1 cellular context compared by ENCODE assay signal in the genomic region with DNA sequence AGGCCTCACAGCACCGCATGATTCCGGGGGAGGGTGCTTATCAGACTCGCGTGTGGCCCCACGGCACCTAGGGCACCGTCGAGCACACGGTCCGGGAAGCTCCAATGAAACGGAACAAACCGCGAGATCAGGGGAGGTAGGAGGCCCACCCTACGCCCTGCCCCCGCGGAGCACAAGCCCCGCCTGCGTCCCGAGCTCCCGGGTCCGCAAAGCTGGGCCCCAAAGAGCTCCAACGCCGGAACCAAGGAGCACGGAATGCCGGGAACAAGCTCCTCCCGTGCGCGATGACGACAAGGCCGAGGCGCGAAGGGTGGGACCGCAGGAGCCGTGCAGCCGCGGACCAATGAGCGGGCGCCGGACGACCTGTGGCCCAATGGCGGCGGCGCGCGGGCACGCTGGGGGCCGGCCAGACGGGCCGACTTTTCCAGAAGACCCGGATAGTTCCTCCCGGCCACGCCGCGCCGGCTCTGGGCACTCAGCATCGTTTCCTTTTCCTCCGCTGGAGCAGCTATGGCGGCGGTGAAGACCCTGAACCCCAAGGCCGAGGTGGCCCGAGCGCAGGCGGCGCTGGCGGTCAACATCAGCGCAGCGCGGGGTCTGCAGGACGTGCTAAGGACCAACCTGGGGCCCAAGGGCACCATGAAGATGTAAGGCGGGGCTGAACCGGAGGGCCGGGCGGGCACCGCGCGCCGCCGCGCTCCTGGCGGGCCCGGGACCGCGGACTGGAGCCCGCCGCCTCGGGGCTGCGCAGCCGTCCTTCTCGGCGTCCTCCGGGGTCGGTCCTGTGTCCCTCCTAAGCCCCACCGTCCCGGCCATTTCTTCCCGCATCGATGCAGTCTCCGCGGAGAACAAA.
A peak's percentile ranks its signal among the peaks of the same experiment; 100 is the strongest.
TF ChIP-seq lines count a peak whose summit lies in the region.

A gene with protein sequence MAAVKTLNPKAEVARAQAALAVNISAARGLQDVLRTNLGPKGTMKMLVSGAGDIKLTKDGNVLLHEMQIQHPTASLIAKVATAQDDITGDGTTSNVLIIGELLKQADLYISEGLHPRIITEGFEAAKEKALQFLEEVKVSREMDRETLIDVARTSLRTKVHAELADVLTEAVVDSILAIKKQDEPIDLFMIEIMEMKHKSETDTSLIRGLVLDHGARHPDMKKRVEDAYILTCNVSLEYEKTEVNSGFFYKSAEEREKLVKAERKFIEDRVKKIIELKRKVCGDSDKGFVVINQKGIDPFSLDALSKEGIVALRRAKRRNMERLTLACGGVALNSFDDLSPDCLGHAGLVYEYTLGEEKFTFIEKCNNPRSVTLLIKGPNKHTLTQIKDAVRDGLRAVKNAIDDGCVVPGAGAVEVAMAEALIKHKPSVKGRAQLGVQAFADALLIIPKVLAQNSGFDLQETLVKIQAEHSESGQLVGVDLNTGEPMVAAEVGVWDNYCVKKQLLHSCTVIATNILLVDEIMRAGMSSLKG (plus strand): TSS at position 427 of the 853 bp plus-strand sequence. CDS start 84 bp downstream, at position 511.
A gene (minus strand): TSS at position 106 of the 853 bp plus-strand sequence. CDS start 30,232 bp downstream, outside the sequence.

TF ChIP-seq in HEK293, 187 proteins besides CTCF, POLR2A, EP300 and RAD21 (continued from another document and continues in another):
- TF ChIP-seq, protein P1, sequence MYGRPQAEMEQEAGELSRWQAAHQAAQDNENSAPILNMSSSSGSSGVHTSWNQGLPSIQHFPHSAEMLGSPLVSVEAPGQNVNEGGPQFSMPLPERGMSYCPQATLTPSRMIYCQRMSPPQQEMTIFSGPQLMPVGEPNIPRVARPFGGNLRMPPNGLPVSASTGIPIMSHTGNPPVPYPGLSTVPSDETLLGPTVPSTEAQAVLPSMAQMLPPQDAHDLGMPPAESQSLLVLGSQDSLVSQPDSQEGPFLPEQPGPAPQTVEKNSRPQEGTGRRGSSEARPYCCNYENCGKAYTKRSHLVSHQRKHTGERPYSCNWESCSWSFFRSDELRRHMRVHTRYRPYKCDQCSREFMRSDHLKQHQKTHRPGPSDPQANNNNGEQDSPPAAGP (tag by site-specific recombination; IDR thresholded peaks at IDR 0.05), result 0 out of 2 replicates have a peak, but pooled peaks have one; percentile 42
- TF ChIP-seq ZNF311 (tag by site-specific recombination; IDR thresholded peaks at IDR 0.05; ENCODE audit: borderline replicate concordance) (no peak), ZNF274 (IDR thresholded peaks at IDR 0.05; ENCODE audit: low read length) (no peak), ZNF274 (tag by site-specific recombination; IDR thresholded peaks at IDR 0.05; ENCODE audit: borderline replicate concordance) (no peak), GLI4 (tag by site-specific recombination; IDR thresholded peaks at IDR 0.05) (peak; percentile 94), ZNF560 (tag by site-specific recombination; IDR thresholded peaks at IDR 0.05; ENCODE audit: borderline replicate concordance) (no peak), SP7 (tag by site-specific recombination; IDR thresholded peaks at IDR 0.05) (0 out of 2 replicates have a peak, but pooled peaks have one; percentile 32), MZF1 (tag by site-specific recombination; IDR thresholded peaks at IDR 0.05; ENCODE audit: borderline replicate concordance) (no peak), ZNF423 (tag by site-specific recombination; IDR thresholded peaks at IDR 0.05) (peak; percentile 82; the same call in 1 of the 2 replicates), ZNF391 (tag by site-specific recombination; IDR thresholded peaks at IDR 0.05; ENCODE audit: borderline replicate concordance, low read depth) (no peak), ZNF366 (tag by site-specific recombination; conservative IDR thresholded peaks at IDR 0.05) (no peak), ZNF48 (tag by site-specific recombination; IDR thresholded peaks at IDR 0.05) (no peak), SP2 (tag by site-specific recombination; IDR thresholded peaks at IDR 0.05) (peak; percentile 91), ZNF626 (tag by site-specific recombination; IDR thresholded peaks at IDR 0.05) (no peak), ZNF707 (tag by site-specific recombination; IDR thresholded peaks at IDR 0.05) (no peak), ZNF37A (tag by site-specific recombination; IDR thresholded peaks at IDR 0.05) (no peak), ZSCAN30 (tag by site-specific recombination; IDR thresholded peaks at IDR 0.05) (no peak), ZNF350 (tag by site-specific recombination; IDR thresholded peaks at IDR 0.05) (no peak), ZNF23 (tag by site-specific recombination; IDR thresholded peaks at IDR 0.05; ENCODE audit: borderline replicate concordance) (no peak), KLF9 (tag by site-specific recombination; IDR thresholded peaks at IDR 0.05; ENCODE audit: low read depth) (no peak), ZNF416 (tag by site-specific recombination; IDR thresholded peaks at IDR 0.05) (no peak), ZNF549 (tag by site-specific recombination; IDR thresholded peaks at IDR 0.05) (no peak), ZNF157 (tag by site-specific recombination; IDR thresholded peaks at IDR 0.05) (no peak), ZNF660 (tag by site-specific recombination; IDR thresholded peaks at IDR 0.05) (no peak), ZSCAN16 (tag by site-specific recombination; IDR thresholded peaks at IDR 0.05) (no peak), WT1 (tag by site-specific recombination; IDR thresholded peaks at IDR 0.05) (no peak), ZNF555 (tag by site-specific recombination; conservative IDR thresholded peaks at IDR 0.05) (no peak), ZNF664 (tag by site-specific recombination; IDR thresholded peaks at IDR 0.05) (no peak), ZNF658 (tag by site-specific recombination; IDR thresholded peaks at IDR 0.05) (no peak), ZNF394 (tag by site-specific recombination; IDR thresholded peaks at IDR 0.05; ENCODE audit: borderline replicate concordance) (no peak), ZNF155 (tag by site-specific recombination; IDR thresholded peaks at IDR 0.05) (no peak), ZIC2 (tag by site-specific recombination; IDR thresholded peaks at IDR 0.05) (peak; percentile 77), ZNF223 (tag by site-specific recombination; IDR thresholded peaks at IDR 0.05) (no peak), ZNF426 (tag by site-specific recombination; IDR thresholded peaks at IDR 0.05) (no peak), ZNF202 (tag by site-specific recombination; IDR thresholded peaks at IDR 0.05; ENCODE audit: borderline replicate concordance) (no peak)
- TF ChIP-seq, protein P2, sequence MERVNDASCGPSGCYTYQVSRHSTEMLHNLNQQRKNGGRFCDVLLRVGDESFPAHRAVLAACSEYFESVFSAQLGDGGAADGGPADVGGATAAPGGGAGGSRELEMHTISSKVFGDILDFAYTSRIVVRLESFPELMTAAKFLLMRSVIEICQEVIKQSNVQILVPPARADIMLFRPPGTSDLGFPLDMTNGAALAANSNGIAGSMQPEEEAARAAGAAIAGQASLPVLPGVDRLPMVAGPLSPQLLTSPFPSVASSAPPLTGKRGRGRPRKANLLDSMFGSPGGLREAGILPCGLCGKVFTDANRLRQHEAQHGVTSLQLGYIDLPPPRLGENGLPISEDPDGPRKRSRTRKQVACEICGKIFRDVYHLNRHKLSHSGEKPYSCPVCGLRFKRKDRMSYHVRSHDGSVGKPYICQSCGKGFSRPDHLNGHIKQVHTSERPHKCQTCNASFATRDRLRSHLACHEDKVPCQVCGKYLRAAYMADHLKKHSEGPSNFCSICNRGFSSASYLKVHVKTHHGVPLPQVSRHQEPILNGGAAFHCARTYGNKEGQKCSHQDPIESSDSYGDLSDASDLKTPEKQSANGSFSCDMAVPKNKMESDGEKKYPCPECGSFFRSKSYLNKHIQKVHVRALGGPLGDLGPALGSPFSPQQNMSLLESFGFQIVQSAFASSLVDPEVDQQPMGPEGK (tag by site-specific recombination; IDR thresholded peaks at IDR 0.05), result peak; percentile 88
- TF ChIP-seq, protein P3, sequence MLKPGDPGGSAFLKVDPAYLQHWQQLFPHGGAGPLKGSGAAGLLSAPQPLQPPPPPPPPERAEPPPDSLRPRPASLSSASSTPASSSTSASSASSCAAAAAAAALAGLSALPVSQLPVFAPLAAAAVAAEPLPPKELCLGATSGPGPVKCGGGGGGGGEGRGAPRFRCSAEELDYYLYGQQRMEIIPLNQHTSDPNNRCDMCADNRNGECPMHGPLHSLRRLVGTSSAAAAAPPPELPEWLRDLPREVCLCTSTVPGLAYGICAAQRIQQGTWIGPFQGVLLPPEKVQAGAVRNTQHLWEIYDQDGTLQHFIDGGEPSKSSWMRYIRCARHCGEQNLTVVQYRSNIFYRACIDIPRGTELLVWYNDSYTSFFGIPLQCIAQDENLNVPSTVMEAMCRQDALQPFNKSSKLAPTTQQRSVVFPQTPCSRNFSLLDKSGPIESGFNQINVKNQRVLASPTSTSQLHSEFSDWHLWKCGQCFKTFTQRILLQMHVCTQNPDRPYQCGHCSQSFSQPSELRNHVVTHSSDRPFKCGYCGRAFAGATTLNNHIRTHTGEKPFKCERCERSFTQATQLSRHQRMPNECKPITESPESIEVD (tag by site-specific recombination; IDR thresholded peaks at IDR 0.05), result no peak
- TF ChIP-seq, protein P4, sequence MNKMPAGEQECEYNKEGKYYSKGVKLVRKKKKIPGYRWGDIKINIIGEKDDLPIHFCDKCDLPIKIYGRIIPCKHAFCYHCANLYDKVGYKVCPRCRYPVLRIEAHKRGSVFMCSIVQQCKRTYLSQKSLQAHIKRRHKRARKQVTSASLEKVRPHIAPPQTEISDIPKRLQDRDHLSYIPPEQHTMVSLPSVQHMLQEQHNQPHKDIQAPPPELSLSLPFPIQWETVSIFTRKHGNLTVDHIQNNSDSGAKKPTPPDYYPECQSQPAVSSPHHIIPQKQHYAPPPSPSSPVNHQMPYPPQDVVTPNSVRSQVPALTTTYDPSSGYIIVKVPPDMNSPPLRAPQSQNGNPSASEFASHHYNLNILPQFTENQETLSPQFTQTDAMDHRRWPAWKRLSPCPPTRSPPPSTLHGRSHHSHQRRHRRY (tag by site-specific recombination; IDR thresholded peaks at IDR 0.05), result no peak
- TF ChIP-seq, protein P5, sequence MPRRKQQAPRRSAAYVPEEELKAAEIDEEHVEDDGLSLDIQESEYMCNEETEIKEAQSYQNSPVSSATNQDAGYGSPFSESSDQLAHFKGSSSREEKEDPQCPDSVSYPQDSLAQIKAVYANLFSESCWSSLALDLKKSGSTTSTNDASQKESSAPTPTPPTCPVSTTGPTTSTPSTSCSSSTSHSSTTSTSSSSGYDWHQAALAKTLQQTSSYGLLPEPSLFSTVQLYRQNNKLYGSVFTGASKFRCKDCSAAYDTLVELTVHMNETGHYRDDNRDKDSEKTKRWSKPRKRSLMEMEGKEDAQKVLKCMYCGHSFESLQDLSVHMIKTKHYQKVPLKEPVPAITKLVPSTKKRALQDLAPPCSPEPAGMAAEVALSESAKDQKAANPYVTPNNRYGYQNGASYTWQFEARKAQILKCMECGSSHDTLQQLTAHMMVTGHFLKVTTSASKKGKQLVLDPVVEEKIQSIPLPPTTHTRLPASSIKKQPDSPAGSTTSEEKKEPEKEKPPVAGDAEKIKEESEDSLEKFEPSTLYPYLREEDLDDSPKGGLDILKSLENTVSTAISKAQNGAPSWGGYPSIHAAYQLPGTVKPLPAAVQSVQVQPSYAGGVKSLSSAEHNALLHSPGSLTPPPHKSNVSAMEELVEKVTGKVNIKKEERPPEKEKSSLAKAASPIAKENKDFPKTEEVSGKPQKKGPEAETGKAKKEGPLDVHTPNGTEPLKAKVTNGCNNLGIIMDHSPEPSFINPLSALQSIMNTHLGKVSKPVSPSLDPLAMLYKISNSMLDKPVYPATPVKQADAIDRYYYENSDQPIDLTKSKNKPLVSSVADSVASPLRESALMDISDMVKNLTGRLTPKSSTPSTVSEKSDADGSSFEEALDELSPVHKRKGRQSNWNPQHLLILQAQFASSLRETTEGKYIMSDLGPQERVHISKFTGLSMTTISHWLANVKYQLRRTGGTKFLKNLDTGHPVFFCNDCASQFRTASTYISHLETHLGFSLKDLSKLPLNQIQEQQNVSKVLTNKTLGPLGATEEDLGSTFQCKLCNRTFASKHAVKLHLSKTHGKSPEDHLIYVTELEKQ (tag by site-specific recombination; IDR thresholded peaks at IDR 0.05; ENCODE audit: borderline replicate concordance), result no peak
- TF ChIP-seq, protein P6, sequence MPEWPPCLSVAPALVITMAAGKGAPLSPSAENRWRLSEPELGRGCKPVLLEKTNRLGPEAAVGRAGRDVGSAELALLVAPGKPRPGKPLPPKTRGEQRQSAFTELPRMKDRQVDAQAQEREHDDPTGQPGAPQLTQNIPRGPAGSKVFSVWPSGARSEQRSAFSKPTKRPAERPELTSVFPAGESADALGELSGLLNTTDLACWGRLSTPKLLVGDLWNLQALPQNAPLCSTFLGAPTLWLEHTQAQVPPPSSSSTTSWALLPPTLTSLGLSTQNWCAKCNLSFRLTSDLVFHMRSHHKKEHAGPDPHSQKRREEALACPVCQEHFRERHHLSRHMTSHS (tag by site-specific recombination; IDR thresholded peaks at IDR 0.05), result no peak
- TF ChIP-seq, protein P7, sequence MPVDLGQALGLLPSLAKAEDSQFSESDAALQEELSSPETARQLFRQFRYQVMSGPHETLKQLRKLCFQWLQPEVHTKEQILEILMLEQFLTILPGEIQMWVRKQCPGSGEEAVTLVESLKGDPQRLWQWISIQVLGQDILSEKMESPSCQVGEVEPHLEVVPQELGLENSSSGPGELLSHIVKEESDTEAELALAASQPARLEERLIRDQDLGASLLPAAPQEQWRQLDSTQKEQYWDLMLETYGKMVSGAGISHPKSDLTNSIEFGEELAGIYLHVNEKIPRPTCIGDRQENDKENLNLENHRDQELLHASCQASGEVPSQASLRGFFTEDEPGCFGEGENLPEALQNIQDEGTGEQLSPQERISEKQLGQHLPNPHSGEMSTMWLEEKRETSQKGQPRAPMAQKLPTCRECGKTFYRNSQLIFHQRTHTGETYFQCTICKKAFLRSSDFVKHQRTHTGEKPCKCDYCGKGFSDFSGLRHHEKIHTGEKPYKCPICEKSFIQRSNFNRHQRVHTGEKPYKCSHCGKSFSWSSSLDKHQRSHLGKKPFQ (tag by site-specific recombination; IDR thresholded peaks at IDR 0.05), result no peak
- TF ChIP-seq, protein P8, sequence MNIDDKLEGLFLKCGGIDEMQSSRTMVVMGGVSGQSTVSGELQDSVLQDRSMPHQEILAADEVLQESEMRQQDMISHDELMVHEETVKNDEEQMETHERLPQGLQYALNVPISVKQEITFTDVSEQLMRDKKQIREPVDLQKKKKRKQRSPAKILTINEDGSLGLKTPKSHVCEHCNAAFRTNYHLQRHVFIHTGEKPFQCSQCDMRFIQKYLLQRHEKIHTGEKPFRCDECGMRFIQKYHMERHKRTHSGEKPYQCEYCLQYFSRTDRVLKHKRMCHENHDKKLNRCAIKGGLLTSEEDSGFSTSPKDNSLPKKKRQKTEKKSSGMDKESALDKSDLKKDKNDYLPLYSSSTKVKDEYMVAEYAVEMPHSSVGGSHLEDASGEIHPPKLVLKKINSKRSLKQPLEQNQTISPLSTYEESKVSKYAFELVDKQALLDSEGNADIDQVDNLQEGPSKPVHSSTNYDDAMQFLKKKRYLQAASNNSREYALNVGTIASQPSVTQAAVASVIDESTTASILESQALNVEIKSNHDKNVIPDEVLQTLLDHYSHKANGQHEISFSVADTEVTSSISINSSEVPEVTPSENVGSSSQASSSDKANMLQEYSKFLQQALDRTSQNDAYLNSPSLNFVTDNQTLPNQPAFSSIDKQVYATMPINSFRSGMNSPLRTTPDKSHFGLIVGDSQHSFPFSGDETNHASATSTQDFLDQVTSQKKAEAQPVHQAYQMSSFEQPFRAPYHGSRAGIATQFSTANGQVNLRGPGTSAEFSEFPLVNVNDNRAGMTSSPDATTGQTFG (tag by site-specific recombination; IDR thresholded peaks at IDR 0.05; ENCODE audit: borderline replicate concordance), result no peak
